Comparison of ENCODE assay signal across 12 cellular contexts in the genomic region with DNA sequence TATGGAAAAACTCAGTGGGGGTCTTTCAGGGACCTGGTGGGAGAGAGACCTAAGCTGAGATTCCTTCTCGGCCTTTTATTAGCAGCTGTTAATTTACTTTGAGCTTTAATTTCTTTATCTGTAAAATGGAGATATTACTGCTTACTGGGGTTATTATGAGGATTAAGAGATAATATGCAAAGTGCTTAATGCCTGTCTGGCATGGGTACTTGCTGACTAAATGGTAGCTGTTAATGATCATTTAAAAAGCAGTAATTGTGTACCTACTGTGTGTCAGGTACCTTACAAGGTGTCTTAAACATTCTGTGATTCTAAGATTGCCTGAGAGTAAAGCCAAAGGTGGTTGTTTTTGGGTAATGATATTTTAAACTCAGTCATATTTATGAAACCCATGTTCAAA. TPM values are rescaled to one million over a fixed set of nuclear protein-coding genes. Genes with fewer than 3 reads are reported as not detected.
A peak's percentile ranks its signal among the peaks of the same experiment; 100 is the strongest.
DNase-seq lines count a peak whose midpoint lies in the region; ATAC-seq and TF ChIP-seq lines count a peak whose summit lies in the region.
"Had no signal": no experiment of that assay in that cellular context is flagged by ENCODE, and none has a peak within 500 bp of the region (broad histone marks: within the 10 kb centered on the region; RNA-seq: fewer than 3 reads in every experiment).

No MANE protein-coding gene starts in this region.

- H3K36me3 Mint-ChIP-seq in CD8-positive, alpha-beta T cell = peaks cover 4% of the 10 kb centered on the region
- H3K36me3 Mint-ChIP-seq: mesothelial cell of epicardium had no signal

- intact Hi-C loops in CD8-positive, alpha-beta T cell (cut with DNase I, micrococcal nuclease) = no loop called here
- intact Hi-C loops in psoas muscle (cut with DNase I) = no loop called here

- 26 to 42% methylated on average over 1 of the region's 1 CpG for WGBS in esophagus, 2 donors
- 66 to 80% (median 67%) methylated on average over 1 of the region's 1 CpG for WGBS in psoas muscle, 3 donors

- no peaks in the 10 kb centered on the region for H3K36me3 ChIP-seq in CD8-positive, alpha-beta T cell (ENCODE audit: insufficient read depth, low read length)
- peaks cover 52% of the 10 kb centered on the region for H3K36me3 ChIP-seq in RWPE2 (ENCODE audit: low read depth)
- H3K36me3 ChIP-seq in esophagus (ENCODE audit: control insufficient read depth in 2 of 2, insufficient read depth in 2 of 2, low read length in 1 of 2) = no peaks in the 10 kb centered on the region
- no peaks in the 10 kb centered on the region for H3K36me3 ChIP-seq in psoas muscle (ENCODE audit: insufficient read depth in 1 of 2, low read depth in 1 of 2)

- peak overlapping the region; percentile 87 for H3K4me3 Mint-ChIP-seq in CD8-positive, alpha-beta T cell

- CTCF ChIA-PET in CD8-positive, alpha-beta T cell (lab: Charles Lee) = interaction anchor here (0.6 to 24.7 kb wide), 9 partner anchors 11 to 1541 kb away, joined by 3 to 657 read pairs (median 6); no protein-coding TSS in a partner anchor

- H3K4me3 ChIP-seq in CD8-positive, alpha-beta T cell (ENCODE audit: low read depth, low read length) = peak overlapping the region; percentile 71
- H3K4me3 ChIP-seq in RWPE2 (ENCODE audit: severe bottlenecking) (peak overlapping the region; percentile 96), esophagus (ENCODE audit: low read depth in 1 of 2, low read length in 2 of 2) (peak overlapping the region; percentile 0 to 68), psoas muscle (peak overlapping the region; percentile 94)

- H3K27me3 Mint-ChIP-seq in CD8-positive, alpha-beta T cell (ENCODE audit: low read depth) = no peaks in the 10 kb centered on the region

- TF ChIP-seq CTCF in CD8-positive, alpha-beta T cell (IDR thresholded peaks at IDR 0.05) = no peak
- no peak for TF ChIP-seq CTCF in RWPE2 (IDR thresholded peaks at IDR 0.05; ENCODE audit: poor library complexity, severe bottlenecking)
- TF ChIP-seq CTCF in psoas muscle (IDR thresholded peaks at IDR 0.05) = no peak
- no peak for TF ChIP-seq CTCF in GM20000 (IDR thresholded peaks at IDR 0.05; ENCODE audit: extremely low read depth, missing control alignments)

- peak overlapping the region; percentile 73 for H3K27ac ChIP-seq in CD8-positive, alpha-beta T cell (ENCODE audit: low read depth, low read length)
- peak overlapping the region; percentile 98 for H3K27ac ChIP-seq in RWPE2 (ENCODE audit: poor library complexity, severe bottlenecking)
- no peak overlapping the region for H3K27ac ChIP-seq in esophagus (ENCODE audit: low read depth in 2 of 2, low read length in 1 of 2)
- peak overlapping the region; percentile 86 for H3K27ac ChIP-seq in psoas muscle

- POLR2A ChIA-PET in CD8-positive, alpha-beta T cell (lab: Charles Lee) = interaction anchor here (0.9 to 6.4 kb wide), 4 partner anchors 11 to 126 kb away, joined by 3 to 150 read pairs (median 15); no protein-coding TSS in a partner anchor

- H3K27me3 ChIP-seq in CD8-positive, alpha-beta T cell (ENCODE audit: insufficient read depth, low read length) = no peaks in the 10 kb centered on the region
- H3K27me3 ChIP-seq in RWPE2 (ENCODE audit: insufficient read depth, poor library complexity, severe bottlenecking) (no peaks in the 10 kb centered on the region), esophagus (ENCODE audit: control insufficient read depth in 1 of 2, insufficient read depth in 2 of 2, low read length in 2 of 2) (no peaks in the 10 kb centered on the region), psoas muscle (ENCODE audit: insufficient read depth in 3 of 3, low read length in 2 of 3) (no peaks in the 10 kb centered on the region)

- H3K4me1 ChIP-seq in CD8-positive, alpha-beta T cell (ENCODE audit: insufficient read depth, low read length) = peaks cover 69% of the 10 kb centered on the region
- H3K4me1 ChIP-seq in RWPE2 (ENCODE audit: insufficient read depth, poor library complexity, severe bottlenecking) = peaks cover 49% of the 10 kb centered on the region
- peaks cover 2 to 14% of the 10 kb centered on the region in 2 donors for H3K4me1 ChIP-seq in esophagus (ENCODE audit: control insufficient read depth in 2 of 2, insufficient read depth in 2 of 2, low read length in 1 of 2)
- peaks cover 26% of the 10 kb centered on the region for H3K4me1 ChIP-seq in psoas muscle

- no peaks in the 10 kb centered on the region for H3K9me3 ChIP-seq in CD8-positive, alpha-beta T cell (ENCODE audit: low read length)
- H3K9me3 ChIP-seq in RWPE2 (ENCODE audit: severe bottlenecking) (no peaks in the 10 kb centered on the region), esophagus (ENCODE audit: control insufficient read depth in 2 of 2, insufficient read depth in 1 of 2, low read depth in 1 of 2, low read length in 1 of 2) (no peaks in the 10 kb centered on the region), psoas muscle (no peaks in the 10 kb centered on the region)

- DNase-seq in CD8-positive, alpha-beta T cell = no peak
- DNase-seq in RWPE2 (ENCODE audit: low spot score) (no peak), psoas muscle (no peak), GM20000 (ENCODE audit: low spot score) (no peak), RPMI8226 (no peak), NCI-H345 treated with DMSO at 0.1 percent for 48 hours (lab: John Stamatoyannopoulos, UW; ENCODE audit: unreplicated experiment) (no peak)
- DNase-seq: activated T-cell treated with anti-CD3 and anti-CD28 coated beads for 4 hours; Karpas-422; stimulated activated naive CD8-positive, alpha-beta T cell treated with anti-CD3 and anti-CD28 coated beads, Interleukin-15, Interleukin-2, amounts not matched to agents 100 U/mL and 50 U/mL, for 24 hours had no signal

- H3K27ac Mint-ChIP-seq in CD8-positive, alpha-beta T cell = peak overlapping the region; percentile 83

- H3K9me3 Mint-ChIP-seq in CD8-positive, alpha-beta T cell = no peaks in the 10 kb centered on the region
- H3K9me3 Mint-ChIP-seq: mesothelial cell of epicardium had no signal

- peaks cover 78% of the 10 kb centered on the region for H3K4me1 Mint-ChIP-seq in CD8-positive, alpha-beta T cell (ENCODE audit: low read depth)

- no peak for ATAC-seq in CD8-positive, alpha-beta T cell
- ATAC-seq in RWPE2 (ENCODE audit: low read depth) (no peak), psoas muscle (no peak), GM19023 (IDR thresholded peaks at IDR 0.05; ENCODE audit: unreplicated experiment) (no peak)
- ATAC-seq: stimulated activated naive CD8-positive, alpha-beta T cell treated with anti-CD3 and anti-CD28 coated beads, Interleukin-15, Interleukin-2, amounts not matched to agents 100 U/mL and 50 U/mL, for 24 hours had no signal

RNA-seq across cellular contexts. Expression of gene ITGA6, which starts 2.6 kb away (rescaled TPM):
- total RNA-seq in CD8-positive, alpha-beta T cell = 10 to 100 TPM; 50.5 to 52.1 TPM
- 10 to 100 TPM in 1 of 2 donors, 1 to 10 TPM in 1; 9.9 to 18.5 TPM for polyA plus RNA-seq in esophagus
- 10 to 100 TPM; 25.9 to 46.5 (median 43.8) TPM for total RNA-seq in psoas muscle
- polyA plus RNA-seq in psoas muscle = 10 to 100 TPM; 16.4 to 22.3 (median 20.9) TPM

Comparison
In these comparisons a context has a peak if more than half of its experiments do, and no peak if none do; other contexts are left out.
1. H3K27ac ChIP-seq: peak in CD8-positive, alpha-beta T cell (single experiment), RWPE2 (single experiment) and psoas muscle (single experiment); none in esophagus (0 of 2).
2. H3K4me3 ChIP-seq: peak in every context shown above with its lines; median percentile 96 in RWPE2; 94 in psoas muscle; 71 in CD8-positive, alpha-beta T cell; 34 in esophagus.